Comparison of ENCODE assay signal across 32 cellular contexts in the genomic region with DNA sequence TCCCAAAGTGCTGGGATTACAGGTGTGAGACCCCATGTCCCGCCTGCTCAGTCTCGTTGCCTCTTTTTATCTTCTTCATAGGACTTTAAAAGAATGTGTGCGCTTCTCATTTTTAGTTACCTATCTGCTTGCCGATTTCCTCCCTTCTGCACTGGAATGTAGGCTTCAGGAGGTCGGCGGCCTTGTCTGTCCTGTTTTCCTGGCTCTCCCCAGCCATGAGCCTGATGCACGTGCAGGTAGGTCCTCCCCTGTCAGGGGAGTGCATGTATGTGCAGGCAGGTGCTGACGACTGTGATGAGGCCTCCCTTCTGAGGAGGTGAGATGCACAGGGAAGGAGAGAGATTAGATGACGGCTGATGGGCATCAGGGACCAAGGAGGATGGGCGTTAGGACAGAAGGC. TPM values are rescaled to one million over a fixed set of nuclear protein-coding genes. Genes with fewer than 3 reads are reported as not detected.
"Had no signal": no experiment of that assay in that cellular context is flagged by ENCODE, and none has a peak within 500 bp of the region (broad histone marks: within the 10 kb centered on the region; RNA-seq: fewer than 3 reads in every experiment).

No MANE protein-coding gene starts in this region.

- H3K27ac Mint-ChIP-seq: activated CD4-positive, alpha-beta memory T cell treated with anti-CD3 and anti-CD28 coated beads, Interleukin-2, amount 10 ng/mL, durations not matched to agents 7 days and 5 days; activated CD4-positive, alpha-beta T cell treated with anti-CD3 and anti-CD28 coated beads for 36 hours; activated CD4-positive, alpha-beta T cell treated with anti-CD3 and anti-CD28 coated beads, Interleukin-2, amount 10 ng/mL, durations not matched to agents 24 days and 14 days; activated naive CD4-positive, alpha-beta T cell treated with anti-CD3 and anti-CD28 coated beads, Interleukin-2, amount 50 U/mL, for 72 hours; activated naive CD8-positive, alpha-beta T cell treated with anti-CD3 and anti-CD28 coated beads, Interleukin-2, amount 10 ng/mL, durations not matched to agents 7 days and 5 days; activated T-cell treated with anti-CD3 and anti-CD28 coated beads, Interleukin-2, amount 50 U/mL, for 24 hours; activated T-cell treated with anti-CD3 and anti-CD28 coated beads, Interleukin-2, amount 50 U/mL, for 72 hours; T-helper 17 cell; T-helper 2 cell treated with Interferon-gamma antibody and Interleukin-4, amounts not matched to agents 5 μg/mL and 100 μg/mL, for 36 hours had no signal

- H3K9me3 ChIP-seq: ascending aorta, breast epithelium, colonic mucosa, gastrocnemius medialis, heart right ventricle had no signal

- H3K9me3 Mint-ChIP-seq: activated CD4-positive, alpha-beta memory T cell treated with anti-CD3 and anti-CD28 coated beads, Interleukin-2, amount 10 ng/mL, durations not matched to agents 7 days and 5 days; activated CD4-positive, alpha-beta T cell treated with anti-CD3 and anti-CD28 coated beads, Interleukin-2, amount 10 ng/mL, durations not matched to agents 24 days and 14 days; activated naive CD4-positive, alpha-beta T cell treated with anti-CD3 and anti-CD28 coated beads, Interleukin-2, amount 10 ng/mL, durations not matched to agents 7 days and 5 days; activated naive CD4-positive, alpha-beta T cell treated with anti-CD3 and anti-CD28 coated beads, Interleukin-2, amount 50 U/mL, for 72 hours; activated naive CD8-positive, alpha-beta T cell treated with anti-CD3 and anti-CD28 coated beads, Interleukin-2, amount 10 ng/mL, durations not matched to agents 7 days and 5 days; activated T-cell treated with anti-CD3 and anti-CD28 coated beads, Interleukin-2, amount 50 U/mL, for 24 hours; activated T-cell treated with anti-CD3 and anti-CD28 coated beads, Interleukin-2, amount 50 U/mL, for 72 hours; brain; T-helper 2 cell treated with Interferon-gamma antibody and Interleukin-4, amounts not matched to agents 5 μg/mL and 100 μg/mL, for 36 hours had no signal

- ATAC-seq: activated CD4-positive, alpha-beta T cell treated with anti-CD3 and anti-CD28 coated beads for 36 hours; activated naive CD4-positive, alpha-beta T cell treated with anti-CD3 and anti-CD28 coated beads, Interleukin-2, amount 50 U/mL, for 72 hours; activated T-cell treated with anti-CD3 and anti-CD28 coated beads, Interleukin-2, amount 50 U/mL, for 72 hours; gastrocnemius medialis; heart right ventricle; T-helper 17 cell had no signal

- H3K27ac ChIP-seq: ascending aorta, breast epithelium, cardiac muscle cell, colonic mucosa, epithelial cell of prostate, gastrocnemius medialis, heart right ventricle, WERI-Rb-1 had no signal

- H3K4me1 ChIP-seq: ascending aorta, breast epithelium, colonic mucosa, gastrocnemius medialis had no signal

- H3K4me3 Mint-ChIP-seq: activated CD4-positive, alpha-beta memory T cell treated with anti-CD3 and anti-CD28 coated beads, Interleukin-2, amount 10 ng/mL, durations not matched to agents 7 days and 5 days; activated CD4-positive, alpha-beta T cell treated with anti-CD3 and anti-CD28 coated beads for 36 hours; activated CD4-positive, alpha-beta T cell treated with anti-CD3 and anti-CD28 coated beads, Interleukin-2, amount 10 ng/mL, durations not matched to agents 24 days and 14 days; activated naive CD4-positive, alpha-beta T cell treated with anti-CD3 and anti-CD28 coated beads, Interleukin-2, amount 10 ng/mL, durations not matched to agents 7 days and 5 days; activated naive CD8-positive, alpha-beta T cell treated with anti-CD3 and anti-CD28 coated beads, Interleukin-2, amount 10 ng/mL, durations not matched to agents 7 days and 5 days; activated T-cell treated with anti-CD3 and anti-CD28 coated beads, Interleukin-2, amount 50 U/mL, for 24 hours; activated T-cell treated with anti-CD3 and anti-CD28 coated beads, Interleukin-2, amount 50 U/mL, for 72 hours; brain; T-helper 17 cell; T-helper 2 cell treated with Interferon-gamma antibody and Interleukin-4, amounts not matched to agents 5 μg/mL and 100 μg/mL, for 36 hours had no signal

- H3K27me3 ChIP-seq: ascending aorta, colonic mucosa had no signal

- H3K36me3 Mint-ChIP-seq: activated naive CD4-positive, alpha-beta T cell treated with anti-CD3 and anti-CD28 coated beads, Interleukin-2, amount 10 ng/mL, durations not matched to agents 7 days and 5 days; activated naive CD4-positive, alpha-beta T cell treated with anti-CD3 and anti-CD28 coated beads, Interleukin-2, amount 50 U/mL, for 72 hours; activated naive CD8-positive, alpha-beta T cell treated with anti-CD3 and anti-CD28 coated beads, Interleukin-2, amount 10 ng/mL, durations not matched to agents 7 days and 5 days; brain had no signal

- DNase-seq: activated CD4-positive, alpha-beta memory T cell treated with anti-CD3 and anti-CD28 coated beads, Interleukin-2, amount 10 ng/mL, durations not matched to agents 7 days and 5 days; activated CD4-positive, alpha-beta T cell treated with anti-CD3 and anti-CD28 coated beads for 36 hours; activated CD4-positive, alpha-beta T cell treated with anti-CD3 and anti-CD28 coated beads, Interleukin-2, amount 10 ng/mL, durations not matched to agents 24 days and 14 days; activated CD4-positive, CD25-positive, alpha-beta regulatory T cell; activated CD4-positive, CD25-positive, alpha-beta regulatory T cell treated with anti-CD3 and anti-CD28 coated beads, Interleukin-2, amount 50 U/mL, for 72 hours; activated CD8-positive, alpha-beta memory T cell treated with anti-CD3 and anti-CD28 coated beads, Interleukin-2, amount 50 U/mL, for 48 hours; activated gamma-delta T cell; activated naive CD4-positive, alpha-beta T cell; activated naive CD4-positive, alpha-beta T cell treated with anti-CD3 and anti-CD28 coated beads, Interleukin-2, amount 10 ng/mL, durations not matched to agents 7 days and 5 days; activated naive CD8-positive, alpha-beta T cell treated with anti-CD3 and anti-CD28 coated beads, Interleukin-2, amount 10 ng/mL, durations not matched to agents 7 days and 5 days; activated T-cell treated with anti-CD3 and anti-CD28 coated beads for 4 hours; activated T-cell treated with anti-CD3 and anti-CD28 coated beads, Interleukin-2, amount 50 U/mL, for 24 hours; activated T-cell treated with anti-CD3 and anti-CD28 coated beads, Interleukin-2, amount 50 U/mL, for 72 hours; central memory CD4-positive, alpha-beta T cell; cerebellar nuclear complex; colonic mucosa; effector CD8-positive, alpha-beta T cell; foreskin fibroblast; gastrocnemius medialis; heart right ventricle; T-helper 1 cell; T-helper 17 cell; T1000; WERI-Rb-1 had no signal

- H3K4me3 ChIP-seq: ascending aorta, breast epithelium, cardiac muscle cell, colonic mucosa, gastrocnemius medialis, heart right ventricle had no signal

- H3K4me1 Mint-ChIP-seq: brain had no signal

- H3K36me3 ChIP-seq: ascending aorta, breast epithelium, cardiac muscle cell, colonic mucosa, gastrocnemius medialis, heart right ventricle, WERI-Rb-1 had no signal

RNA-seq across cellular contexts. Expression of a gene that starts 13.6 kb away (rescaled TPM):
- total RNA-seq: activated CD4-positive, alpha-beta memory T cell treated with anti-CD3 and anti-CD28 coated beads, Interleukin-2, amount 10 ng/mL, durations not matched to agents 7 days and 5 days; activated CD4-positive, alpha-beta T cell treated with anti-CD3 and anti-CD28 coated beads for 36 hours; activated CD4-positive, alpha-beta T cell treated with anti-CD3 and anti-CD28 coated beads, Interleukin-2, amount 10 ng/mL, durations not matched to agents 24 days and 14 days; activated naive CD8-positive, alpha-beta T cell treated with anti-CD3 and anti-CD28 coated beads, Interleukin-2, amount 10 ng/mL, durations not matched to agents 7 days and 5 days; gastrocnemius medialis; glomerular endothelial cell; T-helper 17 cell had no signal
